In genomic region chr17:55263565-55264272, GRCh38 we compare ENCODE assay signal across 10 cellular contexts. TPM values are rescaled to one million over a fixed set of nuclear protein-coding genes. Genes with fewer than 3 reads are reported as not detected.
DNase-seq lines count a peak whose midpoint lies in the region; ATAC-seq and FAIRE-seq lines count a peak whose summit lies in the region.
"Had no signal": no experiment of that assay in that cellular context is flagged by ENCODE, and none has a peak within 500 bp of the region (broad histone marks: within the 10 kb centered on the region; RNA-seq: fewer than 3 reads in every experiment).

No MANE protein-coding gene starts in this region.

- H3K4me3 Mint-ChIP-seq in activated CD4-positive, alpha-beta memory T cell treated with anti-CD3 and anti-CD28 coated beads, Interleukin-2, amount 10 ng/mL, durations not matched to agents 7 days and 5 days = peak overlapping the region; percentile 62

- H3K36me3 Mint-ChIP-seq in activated CD4-positive, alpha-beta memory T cell treated with anti-CD3 and anti-CD28 coated beads, Interleukin-2, amount 10 ng/mL, durations not matched to agents 7 days and 5 days (ENCODE audit: low read depth) = no peaks in the 10 kb centered on the region

- H3K27ac ChIP-seq in HUES64 (ENCODE audit: low read depth, low read length) = no peak overlapping the region
- no peak overlapping the region for H3K27ac ChIP-seq in small intestine (ENCODE audit: low read depth in 1 of 2, low read length in 1 of 2)
- H3K27ac ChIP-seq: thyroid gland had no signal

- POLR2A ChIA-PET in activated CD4-positive, alpha-beta memory T cell treated with anti-CD3 and anti-CD28 coated beads, Interleukin-2, amount 10 ng/mL, durations not matched to agents 7 days and 5 days (lab: Charles Lee) = interaction anchor here (1.6 to 4.7 kb wide), 2 partner anchors 23 to 26 kb away, joined by 4 to 25 read pairs; no protein-coding TSS in a partner anchor

- H3K27me3 Mint-ChIP-seq in activated CD4-positive, alpha-beta memory T cell treated with anti-CD3 and anti-CD28 coated beads, Interleukin-2, amount 10 ng/mL, durations not matched to agents 7 days and 5 days = peaks cover 76% of the 10 kb centered on the region

- ATAC-seq in HG03342 (IDR thresholded peaks at IDR 0.05; ENCODE audit: unreplicated experiment) (no peak), HG03520 (IDR thresholded peaks at IDR 0.05; ENCODE audit: unreplicated experiment) (no peak)

- H3K9me3 ChIP-seq in HUES64 (ENCODE audit: insufficient read depth, low read depth, low read length) (no peaks in the 10 kb centered on the region), iPS-15b (ENCODE audit: control insufficient read depth, insufficient read depth, low read length) (no peaks in the 10 kb centered on the region), small intestine (ENCODE audit: control insufficient read depth, low read depth) (no peaks in the 10 kb centered on the region)
- H3K9me3 ChIP-seq: thyroid gland had no signal

- 6% methylated on average over 30 of the region's 30 CpGs for WGBS in HUES64
- WGBS in small intestine, 3 donors = 3 to 5% (median 4%) methylated on average over 28 to 30 of the region's 30 CpGs

- H3K9ac ChIP-seq in HUES64 (ENCODE audit: low read depth, low read length) = no peak overlapping the region
- no peak overlapping the region for H3K9ac ChIP-seq in iPS-15b (ENCODE audit: low read depth, low read length)

- no peaks in the 10 kb centered on the region for H3K9me3 Mint-ChIP-seq in activated CD4-positive, alpha-beta memory T cell treated with anti-CD3 and anti-CD28 coated beads, Interleukin-2, amount 10 ng/mL, durations not matched to agents 7 days and 5 days

- H3K27me3 ChIP-seq in HUES64 (ENCODE audit: insufficient read depth, low read length) (peaks cover 77% of the 10 kb centered on the region), iPS-15b (ENCODE audit: control insufficient read depth, insufficient read depth, low read length) (peaks cover 77% of the 10 kb centered on the region), small intestine (ENCODE audit: control insufficient read depth in 2 of 2, insufficient read depth in 2 of 2, low read length in 2 of 2) (peaks cover 0 to 1% of the 10 kb centered on the region in 2 donors)
- H3K27me3 ChIP-seq: thyroid gland had no signal

- H3K36me3 ChIP-seq in HUES64 (ENCODE audit: insufficient read depth, low read length) (no peaks in the 10 kb centered on the region), iPS-15b (ENCODE audit: control insufficient read depth, insufficient read depth, low read length) (no peaks in the 10 kb centered on the region), small intestine (ENCODE audit: control insufficient read depth in 2 of 2, insufficient read depth in 2 of 2, low read length in 2 of 2) (no peaks in the 10 kb centered on the region)
- H3K36me3 ChIP-seq: thyroid gland had no signal

- H3K4me1 Mint-ChIP-seq in activated CD4-positive, alpha-beta memory T cell treated with anti-CD3 and anti-CD28 coated beads, Interleukin-2, amount 10 ng/mL, durations not matched to agents 7 days and 5 days = peaks cover 20% of the 10 kb centered on the region

- peaks cover 4% of the 10 kb centered on the region; the same call in 1 of the 2 replicates for H3K4me1 ChIP-seq in HUES64 (ENCODE audit: insufficient read depth, low read length)
- peaks cover 4% of the 10 kb centered on the region for H3K4me1 ChIP-seq in iPS-15b (ENCODE audit: control insufficient read depth, insufficient read depth, low read length)
- peaks cover 0 to 15% of the 10 kb centered on the region in 2 donors for H3K4me1 ChIP-seq in small intestine (ENCODE audit: control insufficient read depth in 2 of 2, insufficient read depth in 1 of 2, low read depth in 1 of 2, low read length in 1 of 2)

- FAIRE-seq in small intestine (lab: Jason Lieb, UNC) = no peak

- CTCF ChIA-PET in activated CD4-positive, alpha-beta memory T cell treated with anti-CD3 and anti-CD28 coated beads, Interleukin-2, amount 10 ng/mL, durations not matched to agents 7 days and 5 days (lab: Charles Lee) = interaction anchor here (0.7 to 1.5 kb wide), 5 partner anchors 21 to 92 kb away, joined by 3 to 6 read pairs (median 5); no protein-coding TSS in a partner anchor

- no peak overlapping the region for H3K27ac Mint-ChIP-seq in activated CD4-positive, alpha-beta memory T cell treated with anti-CD3 and anti-CD28 coated beads, Interleukin-2, amount 10 ng/mL, durations not matched to agents 7 days and 5 days

- H3K4me3 ChIP-seq in HUES64 (ENCODE audit: low read length) (peak overlapping the region; percentile 50), iPS-15b (ENCODE audit: low read depth, low read length) (peak overlapping the region; percentile 52), small intestine (ENCODE audit: low read depth in 1 of 2, low read length in 2 of 2) (peak overlapping the region in 1 of 2 donors; percentile 11)

- peak; percentile 24 for DNase-seq in activated CD4-positive, alpha-beta memory T cell treated with anti-CD3 and anti-CD28 coated beads, Interleukin-2, amount 10 ng/mL, durations not matched to agents 7 days and 5 days
- DNase-seq in small intestine (peak; percentile 38), DMS153 (lab: John Stamatoyannopoulos, UW) (no peak), COR-L47 (lab: John Stamatoyannopoulos, UW) (no peak)
- DNase-seq: NCI-H2081 treated with DMSO at 0.1 percent for 48 hours had no signal

RNA-seq across cellular contexts. Expression of gene HLF, which starts 1.0 kb away (rescaled TPM):
- not detected for polyA plus RNA-seq in HUES64 (2013, experiment 1 of 2)
- polyA plus RNA-seq in HUES64 (2013, experiment 2 of 2) = 0.06 TPM
- 1 to 10 TPM; 2.8 to 3.3 TPM for total RNA-seq in activated CD4-positive, alpha-beta memory T cell treated with anti-CD3 and anti-CD28 coated beads, Interleukin-2, amount 10 ng/mL, durations not matched to agents 7 days and 5 days
- polyA plus RNA-seq in small intestine = 1 to 10 TPM in 1 of 3 donors, under 1 TPM in 2; 0.54 to 2.3 (median 0.67) TPM

Comparison
In these comparisons a context has a peak if more than half of its experiments do, and no peak if none do; other contexts are left out.
1. DNase-seq: peak in activated CD4-positive, alpha-beta memory T cell treated with anti-CD3 and anti-CD28 coated beads, Interleukin-2, amount 10 ng/mL, durations not matched to agents 7 days and 5 days (single experiment) and small intestine (single experiment); none in DMS153 (single experiment) and COR-L47 (single experiment).